In genomic region chr3:41365973-41366372, GRCh38 we compare ENCODE assay signal across 1 cellular context.
TF ChIP-seq lines count a peak whose summit lies in the region.

No MANE protein-coding gene starts in this region.

TF ChIP-seq in WTC11, 78 proteins besides CTCF, POLR2A, EP300 and RAD21 (continued from another document):
- no peak for TF ChIP-seq E2F4 (CRISPR knock-in tag; IDR thresholded peaks at IDR 0.05; ENCODE audit: borderline replicate concordance, low read depth)
